14 cellular contexts compared by ENCODE assay signal in the genomic region with DNA sequence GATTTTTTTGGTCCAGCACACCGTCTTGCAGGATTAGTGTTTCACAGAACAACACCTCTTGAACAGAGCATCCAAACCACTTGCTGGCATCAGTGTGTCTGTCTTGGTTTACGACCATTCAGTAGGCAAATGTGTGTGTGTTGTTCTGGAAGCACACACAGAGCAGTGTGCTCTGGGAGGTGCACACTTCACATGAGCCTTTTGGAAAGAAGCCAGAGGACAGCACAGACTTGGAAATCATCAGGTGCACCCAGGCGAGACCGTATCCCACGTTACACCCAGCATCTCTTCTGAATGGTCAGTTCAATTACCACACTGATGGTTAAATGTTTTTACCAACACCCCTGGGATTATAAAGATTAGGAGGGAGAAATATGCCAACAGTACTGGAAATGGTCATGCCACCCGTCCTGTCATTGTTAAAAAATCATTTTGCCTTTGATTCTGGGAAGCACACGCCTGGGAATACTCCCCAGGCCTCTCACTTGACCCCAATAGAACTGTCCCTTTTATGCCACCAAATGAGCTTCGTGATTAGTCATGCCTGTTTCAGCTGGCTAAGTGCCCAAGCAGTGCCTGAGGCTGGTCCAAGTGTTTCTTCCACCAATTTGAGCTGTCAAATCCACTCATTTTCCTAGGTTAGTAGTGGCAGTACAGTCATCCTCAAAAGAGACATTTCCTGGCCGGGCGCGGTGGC.
DNase-seq lines count a peak whose midpoint lies in the region; ATAC-seq and TF ChIP-seq lines count a peak whose summit lies in the region.
"Had no signal": no experiment of that assay in that cellular context is flagged by ENCODE, and none has a peak within 500 bp of the region (broad histone marks: within the 10 kb centered on the region; RNA-seq: fewer than 3 reads in every experiment).

No MANE protein-coding gene starts in this region.

- H3K27ac ChIP-seq in vagina = no peak overlapping the region
- H3K27ac ChIP-seq: cardiac muscle cell, pancreas had no signal

- no peak overlapping the region for H3K4me3 ChIP-seq in vagina
- H3K4me3 ChIP-seq: cardiac muscle cell, pancreas had no signal

- no peaks in the 10 kb centered on the region for H3K36me3 Mint-ChIP-seq in activated naive CD8-positive, alpha-beta T cell treated with anti-CD3 and anti-CD28 coated beads, Interleukin-2, amount 50 U/mL, for 24 hours (ENCODE audit: low read depth)

- no peaks in the 10 kb centered on the region for H3K36me3 ChIP-seq in vagina
- H3K36me3 ChIP-seq: cardiac muscle cell, pancreas had no signal

- ATAC-seq in SK-N-SH treated with all-trans-retinoic acid at 6 μM for 48 hours (peak; percentile 59), HG03045 (IDR thresholded peaks at IDR 0.05; ENCODE audit: unreplicated experiment) (no peak), GM21447 (IDR thresholded peaks at IDR 0.05; ENCODE audit: unreplicated experiment) (no peak)
- ATAC-seq in activated naive CD8-positive, alpha-beta T cell treated with anti-CD3 and anti-CD28 coated beads, Interleukin-2, amount 50 U/mL, for 24 hours = no peak
- ATAC-seq: activated T-cell treated with anti-CD3 and anti-CD28 coated beads, Interleukin-2, amount 50 U/mL, for 4 hours; Panc1 had no signal

- intact Hi-C loops in vagina (cut with DNase I) = no loop called here

- H3K27ac Mint-ChIP-seq in activated naive CD8-positive, alpha-beta T cell treated with anti-CD3 and anti-CD28 coated beads, Interleukin-2, amount 50 U/mL, for 24 hours = no peak overlapping the region

- no peak overlapping the region for H3K4me3 Mint-ChIP-seq in activated naive CD8-positive, alpha-beta T cell treated with anti-CD3 and anti-CD28 coated beads, Interleukin-2, amount 50 U/mL, for 24 hours
- H3K4me3 Mint-ChIP-seq: activated T-cell treated with anti-CD3 and anti-CD28 coated beads, Interleukin-2, amount 50 U/mL, for 4 hours had no signal

- no peaks in the 10 kb centered on the region for H3K27me3 ChIP-seq in vagina
- H3K27me3 ChIP-seq: cardiac muscle cell, pancreas had no signal

- DNase-seq in DMS79 (lab: John Stamatoyannopoulos, UW) (peak; percentile 94), NCI-H2081 (lab: John Stamatoyannopoulos, UW) (peak; percentile 71 to 82), myocyte (ENCODE audit: low read depth) (peak; percentile 35), vagina (ENCODE audit: extremely low spot score in 2 of 2) (no peak)
- DNase-seq in activated naive CD8-positive, alpha-beta T cell treated with anti-CD3 and anti-CD28 coated beads, Interleukin-2, amount 50 U/mL, for 24 hours = no peak
- DNase-seq: activated T-cell treated with anti-CD3 and anti-CD28 coated beads, Interleukin-2, amount 50 U/mL, for 4 hours; KG1; stimulated activated CD4-positive, alpha-beta T cell treated with anti-CD3 and anti-CD28 coated beads, Interleukin-4, amount 100 ng/mL, for 24 hours had no signal

- H3K9me3 Mint-ChIP-seq in activated naive CD8-positive, alpha-beta T cell treated with anti-CD3 and anti-CD28 coated beads, Interleukin-2, amount 50 U/mL, for 24 hours = no peaks in the 10 kb centered on the region
- H3K9me3 Mint-ChIP-seq: activated T-cell treated with anti-CD3 and anti-CD28 coated beads, Interleukin-2, amount 50 U/mL, for 4 hours had no signal

- H3K27me3 Mint-ChIP-seq in activated naive CD8-positive, alpha-beta T cell treated with anti-CD3 and anti-CD28 coated beads, Interleukin-2, amount 50 U/mL, for 24 hours = peaks cover 34% of the 10 kb centered on the region

- H3K4me1 ChIP-seq in vagina = no peaks in the 10 kb centered on the region
- H3K4me1 ChIP-seq: pancreas had no signal

- peaks cover 16% of the 10 kb centered on the region for H3K4me1 Mint-ChIP-seq in activated naive CD8-positive, alpha-beta T cell treated with anti-CD3 and anti-CD28 coated beads, Interleukin-2, amount 50 U/mL, for 24 hours

- TF ChIP-seq CTCF in vagina (IDR thresholded peaks at IDR 0.05) = no peak

- no peaks in the 10 kb centered on the region for H3K9me3 ChIP-seq in vagina
- H3K9me3 ChIP-seq: pancreas had no signal

- TF ChIP-seq POLR2A in vagina (IDR thresholded peaks at IDR 0.05) = no peak

TF ChIP-seq in SK-N-SH treated with all-trans-retinoic acid at 6 μM for 48 hours, 23 proteins besides CTCF, POLR2A, EP300 and RAD21:
- TF ChIP-seq GLIS3 (CRISPR knock-in tag; IDR thresholded peaks at IDR 0.05) = no peak
- no peak for TF ChIP-seq ISL1 (CRISPR knock-in tag; IDR thresholded peaks at IDR 0.05)
- TF ChIP-seq BACH2 (CRISPR knock-in tag; IDR thresholded peaks at IDR 0.05; ENCODE audit: borderline replicate concordance) = no peak
- TF ChIP-seq ZNF70 (CRISPR knock-in tag; IDR thresholded peaks at IDR 0.05) = no peak
- TF ChIP-seq TCF4 (CRISPR knock-in tag; IDR thresholded peaks at IDR 0.05; ENCODE audit: borderline replicate concordance) = no peak
- TF ChIP-seq PPARA (CRISPR knock-in tag; IDR thresholded peaks at IDR 0.05; ENCODE audit: borderline replicate concordance) = no peak
- no peak for TF ChIP-seq ZNF565 (CRISPR knock-in tag; conservative IDR thresholded peaks at IDR 0.05; ENCODE audit: low read depth)
- TF ChIP-seq OSR1 (CRISPR knock-in tag; IDR thresholded peaks at IDR 0.05) = no peak
- no peak for TF ChIP-seq ZFP3 (CRISPR knock-in tag; IDR thresholded peaks at IDR 0.05)
- TF ChIP-seq, protein P1, sequence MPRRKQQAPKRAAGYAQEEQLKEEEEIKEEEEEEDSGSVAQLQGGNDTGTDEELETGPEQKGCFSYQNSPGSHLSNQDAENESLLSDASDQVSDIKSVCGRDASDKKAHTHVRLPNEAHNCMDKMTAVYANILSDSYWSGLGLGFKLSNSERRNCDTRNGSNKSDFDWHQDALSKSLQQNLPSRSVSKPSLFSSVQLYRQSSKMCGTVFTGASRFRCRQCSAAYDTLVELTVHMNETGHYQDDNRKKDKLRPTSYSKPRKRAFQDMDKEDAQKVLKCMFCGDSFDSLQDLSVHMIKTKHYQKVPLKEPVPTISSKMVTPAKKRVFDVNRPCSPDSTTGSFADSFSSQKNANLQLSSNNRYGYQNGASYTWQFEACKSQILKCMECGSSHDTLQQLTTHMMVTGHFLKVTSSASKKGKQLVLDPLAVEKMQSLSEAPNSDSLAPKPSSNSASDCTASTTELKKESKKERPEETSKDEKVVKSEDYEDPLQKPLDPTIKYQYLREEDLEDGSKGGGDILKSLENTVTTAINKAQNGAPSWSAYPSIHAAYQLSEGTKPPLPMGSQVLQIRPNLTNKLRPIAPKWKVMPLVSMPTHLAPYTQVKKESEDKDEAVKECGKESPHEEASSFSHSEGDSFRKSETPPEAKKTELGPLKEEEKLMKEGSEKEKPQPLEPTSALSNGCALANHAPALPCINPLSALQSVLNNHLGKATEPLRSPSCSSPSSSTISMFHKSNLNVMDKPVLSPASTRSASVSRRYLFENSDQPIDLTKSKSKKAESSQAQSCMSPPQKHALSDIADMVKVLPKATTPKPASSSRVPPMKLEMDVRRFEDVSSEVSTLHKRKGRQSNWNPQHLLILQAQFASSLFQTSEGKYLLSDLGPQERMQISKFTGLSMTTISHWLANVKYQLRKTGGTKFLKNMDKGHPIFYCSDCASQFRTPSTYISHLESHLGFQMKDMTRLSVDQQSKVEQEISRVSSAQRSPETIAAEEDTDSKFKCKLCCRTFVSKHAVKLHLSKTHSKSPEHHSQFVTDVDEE (CRISPR knock-in tag; IDR thresholded peaks at IDR 0.05) = no peak
- no peak for TF ChIP-seq ARNTL (CRISPR knock-in tag; IDR thresholded peaks at IDR 0.05; ENCODE audit: borderline replicate concordance, low read depth)
- TF ChIP-seq ZNF8 (CRISPR knock-in tag; IDR thresholded peaks at IDR 0.05) = no peak
- TF ChIP-seq TOX (CRISPR knock-in tag; IDR thresholded peaks at IDR 0.05; ENCODE audit: borderline replicate concordance) = no peak
- TF ChIP-seq, protein P2, sequence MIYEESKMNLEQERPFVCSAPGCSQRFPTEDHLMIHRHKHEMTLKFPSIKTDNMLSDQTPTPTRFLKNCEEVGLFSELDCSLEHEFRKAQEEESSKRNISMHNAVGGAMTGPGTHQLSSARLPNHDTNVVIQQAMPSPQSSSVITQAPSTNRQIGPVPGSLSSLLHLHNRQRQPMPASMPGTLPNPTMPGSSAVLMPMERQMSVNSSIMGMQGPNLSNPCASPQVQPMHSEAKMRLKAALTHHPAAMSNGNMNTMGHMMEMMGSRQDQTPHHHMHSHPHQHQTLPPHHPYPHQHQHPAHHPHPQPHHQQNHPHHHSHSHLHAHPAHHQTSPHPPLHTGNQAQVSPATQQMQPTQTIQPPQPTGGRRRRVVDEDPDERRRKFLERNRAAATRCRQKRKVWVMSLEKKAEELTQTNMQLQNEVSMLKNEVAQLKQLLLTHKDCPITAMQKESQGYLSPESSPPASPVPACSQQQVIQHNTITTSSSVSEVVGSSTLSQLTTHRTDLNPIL (CRISPR knock-in tag; IDR thresholded peaks at IDR 0.05; ENCODE audit: low read depth) = no peak

Comparison
In these comparisons a context has a peak if more than half of its experiments do, and no peak if none do; other contexts are left out.
1. DNase-seq: peak in DMS79 (single experiment), NCI-H2081 (2 of 2) and myocyte (single experiment); none in activated naive CD8-positive, alpha-beta T cell treated with anti-CD3 and anti-CD28 coated beads, Interleukin-2, amount 50 U/mL, for 24 hours (single experiment) and vagina (0 of 2).